8 cellular contexts compared by ENCODE assay signal in the genomic region with DNA sequence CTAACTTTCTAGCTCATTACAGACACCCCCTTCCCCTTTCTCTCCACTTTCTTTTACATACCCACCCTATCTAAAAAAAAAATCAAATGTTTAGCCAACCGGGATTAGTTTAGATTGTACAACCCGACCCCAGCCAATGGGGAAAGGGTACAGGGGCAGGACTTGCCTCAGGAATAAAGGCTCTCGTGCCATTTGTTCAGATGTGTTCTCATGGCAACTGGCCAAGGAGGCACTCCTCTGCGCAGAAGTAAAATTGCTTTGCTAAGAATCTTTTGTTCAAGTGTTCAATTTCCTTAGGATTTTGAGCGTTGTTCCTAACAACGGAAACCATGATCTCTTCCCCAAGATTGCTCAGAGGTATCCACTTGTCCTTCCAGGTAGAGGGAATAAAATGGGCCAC.
DNase-seq lines count a peak whose midpoint lies in the region; TF ChIP-seq lines count a peak whose summit lies in the region.
"Not testable (repeated sequence)": the region's sequence is repeated elsewhere in the genome, so short reads cannot be mapped to it uniquely, and the experiment has no call there.

No MANE protein-coding gene starts in this region.

- H3K9me3 ChIP-seq in BLaER1 treated with 17β-estradiol and CSF1 and Interleukin-3, amounts not matched to agents 10 nM and 100 nM (replicated peaks in 1 of 11) = peaks cover 30 to 48% (median 33%) of the 10 kb centered on the region in 11 experiments
- H3K9me3 ChIP-seq in mesenchymal stem cell (ENCODE audit: control insufficient read depth, low read length) = not testable (repeated sequence)

- not testable (repeated sequence) for H3K9ac ChIP-seq in BLaER1 treated with 17β-estradiol and CSF1 and Interleukin-3, amounts not matched to agents 10 nM and 100 nM; mesenchymal stem cell (ENCODE audit: low read length)

- DNase-seq in DMS 273 (lab: John Stamatoyannopoulos, UW; ENCODE audit: unreplicated experiment) (peak; percentile 30), NCI-H2171 (lab: John Stamatoyannopoulos, UW) (peak; percentile 82), astrocyte of the hippocampus (ENCODE audit: low read depth, low spot score) (peak; percentile 23)
- not testable (repeated sequence) for DNase-seq in glutamatergic neuron; mesenchymal stem cell; neural crest cell (ENCODE audit: low read depth, low spot score); type B pancreatic cell (ENCODE audit: extremely low spot score, unreplicated experiment)

- not testable (repeated sequence) for H3K27me3 Mint-ChIP-seq in glutamatergic neuron (ENCODE audit: unreplicated experiment); neural crest cell (ENCODE audit: low read depth)
- H3K27me3 Mint-ChIP-seq in type B pancreatic cell = peaks cover 14% of the 10 kb centered on the region

- H3K4me1 ChIP-seq in BLaER1 treated with 17β-estradiol and CSF1 and Interleukin-3, amounts not matched to agents 10 nM and 100 nM = peaks cover 12 to 69% (median 50%) of the 10 kb centered on the region in 10 experiments
- peaks cover 35% of the 10 kb centered on the region for H3K4me1 ChIP-seq in mesenchymal stem cell (ENCODE audit: control insufficient read depth, insufficient read depth, low read depth, low read length)

- H3K4me2 ChIP-seq in BLaER1 treated with 17β-estradiol and CSF1 and Interleukin-3, amounts not matched to agents 10 nM and 100 nM = peak overlapping the region in 7 of 11 experiments; percentile 81 to 95 (median 88); a peak in 9 of 22 replicates
- not testable (repeated sequence) for H3K4me2 ChIP-seq in mesenchymal stem cell (ENCODE audit: low read length, poor library complexity, severe bottlenecking)

- WGBS in mesenchymal stem cell = 91% methylated on average over 6 of the region's 6 CpGs

- H3K9me3 Mint-ChIP-seq in glutamatergic neuron (ENCODE audit: unreplicated experiment) = peaks cover 13% of the 10 kb centered on the region
- H3K9me3 Mint-ChIP-seq in neural crest cell, type B pancreatic cell: not testable (repeated sequence)

- H3K4ac ChIP-seq in mesenchymal stem cell (ENCODE audit: low read depth in 1 of 2, low read length in 2 of 2) = not testable (repeated sequence)

- H3K4me1 Mint-ChIP-seq in glutamatergic neuron (ENCODE audit: low read depth, unreplicated experiment) (peaks cover 36% of the 10 kb centered on the region), neural crest cell (peaks cover 42% of the 10 kb centered on the region), type B pancreatic cell (ENCODE audit: unreplicated experiment) (peaks cover 52% of the 10 kb centered on the region)

- not testable (repeated sequence) for H2AFZ ChIP-seq in mesenchymal stem cell (ENCODE audit: low read depth, low read length)

- H3K18ac ChIP-seq in mesenchymal stem cell (ENCODE audit: low read depth in 1 of 2, low read length in 2 of 2) = not testable (repeated sequence)

- H2BK15ac ChIP-seq in mesenchymal stem cell (ENCODE audit: low read depth, poor library complexity, severe bottlenecking) = not testable (repeated sequence)

- TF ChIP-seq CTCF in glutamatergic neuron (IDR thresholded peaks at IDR 0.05; ENCODE audit: partially characterized antibody, unreplicated experiment); neural crest cell (conservative IDR thresholded peaks at IDR 0.05); type B pancreatic cell (conservative IDR thresholded peaks at IDR 0.05): not testable (repeated sequence)

- peaks cover 0 to 11% (median 0%) of the 10 kb centered on the region in 11 experiments; a peak in 4 of 22 replicates for H3K36me3 ChIP-seq in BLaER1 treated with 17β-estradiol and CSF1 and Interleukin-3, amounts not matched to agents 10 nM and 100 nM
- not testable (repeated sequence) for H3K36me3 ChIP-seq in mesenchymal stem cell (ENCODE audit: control insufficient read depth in 1 of 2, insufficient read depth in 2 of 2, low read depth in 1 of 2, low read length in 2 of 2)

- H2BK120ac ChIP-seq in mesenchymal stem cell (ENCODE audit: low read depth, low read length) = not testable (repeated sequence)

- H4K91ac ChIP-seq in mesenchymal stem cell (ENCODE audit: low read length) = not testable (repeated sequence)

- peaks cover 0 to 15% (median 0%) of the 10 kb centered on the region in 11 experiments; a peak in 3 of 22 replicates for H4K20me1 ChIP-seq in BLaER1 treated with 17β-estradiol and CSF1 and Interleukin-3, amounts not matched to agents 10 nM and 100 nM

- not testable (repeated sequence) for H3K79me1 ChIP-seq in mesenchymal stem cell (replicated peaks; ENCODE audit: low read length, poor library complexity, severe bottlenecking)

- H3K27me3 ChIP-seq in BLaER1 treated with 17β-estradiol and CSF1 and Interleukin-3, amounts not matched to agents 10 nM and 100 nM = peaks cover 0 to 15% (median 0%) of the 10 kb centered on the region in 11 experiments; a peak in 2 of 22 replicates
- H3K27me3 ChIP-seq in mesenchymal stem cell (ENCODE audit: control insufficient read depth in 1 of 2, insufficient read depth in 1 of 2, low read length in 2 of 2) = peaks cover 6 to 96% of the 10 kb centered on the region in 2 experiments

- peaks cover 22% of the 10 kb centered on the region for H3K36me3 Mint-ChIP-seq in glutamatergic neuron (ENCODE audit: unreplicated experiment)
- not testable (repeated sequence) for H3K36me3 Mint-ChIP-seq in neural crest cell (ENCODE audit: low read depth); type B pancreatic cell

- H2BK5ac ChIP-seq in mesenchymal stem cell (ENCODE audit: low read depth, low read length, poor library complexity, severe bottlenecking) = not testable (repeated sequence)

- not testable (repeated sequence) for H2BK12ac ChIP-seq in mesenchymal stem cell (ENCODE audit: low read length in 2 of 2)

- not testable (repeated sequence) for H3K4me3 Mint-ChIP-seq in glutamatergic neuron (ENCODE audit: unreplicated experiment); neural crest cell
- H3K4me3 Mint-ChIP-seq in type B pancreatic cell = peak overlapping the region; percentile 12

- H3K27ac Mint-ChIP-seq in glutamatergic neuron (ENCODE audit: unreplicated experiment) (peak overlapping the region; percentile 28), neural crest cell (ENCODE audit: unreplicated experiment) (peak overlapping the region; percentile 12), type B pancreatic cell (peak overlapping the region; percentile 41)

- peak overlapping the region; percentile 30 for H2AK5ac ChIP-seq in mesenchymal stem cell (ENCODE audit: low read length, severe bottlenecking)

- not testable (repeated sequence) for H3K14ac ChIP-seq in mesenchymal stem cell (ENCODE audit: low read length in 2 of 2)

- H3K27ac ChIP-seq in BLaER1 treated with 17β-estradiol and CSF1 and Interleukin-3, amounts not matched to agents 10 nM and 100 nM; mesenchymal stem cell (ENCODE audit: low read length, poor library complexity, severe bottlenecking): not testable (repeated sequence)

- H3K23ac ChIP-seq in mesenchymal stem cell (ENCODE audit: low read length in 2 of 2) = not testable (repeated sequence)

- H3K4me3 ChIP-seq in BLaER1 treated with 17β-estradiol and CSF1 and Interleukin-3, amounts not matched to agents 10 nM and 100 nM; mesenchymal stem cell (ENCODE audit: insufficient read depth in 1 of 2, low read depth in 1 of 2, low read length in 2 of 2): not testable (repeated sequence)

- H4K8ac ChIP-seq in mesenchymal stem cell (ENCODE audit: low read length) = not testable (repeated sequence)
